ENCODE assay signal across 9 cellular contexts in the genomic region with DNA sequence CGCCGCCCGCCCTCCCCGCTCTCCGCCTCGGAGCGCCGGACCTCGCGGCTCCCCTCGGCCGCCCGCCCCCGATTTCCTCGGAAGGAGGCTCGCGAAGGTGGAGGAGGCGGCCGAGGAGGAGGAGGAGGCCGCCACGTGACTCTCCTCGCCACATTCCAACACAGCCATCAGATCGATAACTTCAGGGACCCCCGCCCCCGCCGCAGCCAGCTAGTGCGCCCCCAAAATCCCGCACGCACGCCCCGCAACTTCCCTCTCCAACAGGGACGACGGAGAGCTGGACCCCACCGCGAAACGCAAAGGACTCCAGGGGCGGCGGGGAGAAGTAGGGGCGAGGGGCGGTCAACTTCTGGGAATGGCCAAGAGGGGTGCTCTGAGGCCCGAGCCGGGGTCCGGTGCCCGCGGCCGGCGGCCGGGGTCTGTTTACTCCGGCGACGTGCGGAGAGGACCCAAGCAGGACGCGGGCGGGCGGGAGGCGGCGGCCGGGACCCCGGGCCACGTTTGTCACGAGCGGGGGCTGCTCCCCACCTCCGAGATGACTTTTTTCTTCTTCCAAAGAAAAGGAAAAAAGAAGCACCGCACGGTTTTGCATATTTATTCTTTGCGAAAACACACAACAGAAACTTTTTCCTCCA. TPM values are rescaled to one million over a fixed set of nuclear protein-coding genes. Genes with fewer than 3 reads are reported as not detected.
A peak's percentile ranks its signal among the peaks of the same experiment; 100 is the strongest.
DNase-seq lines count a peak whose midpoint lies in the region; ATAC-seq and TF ChIP-seq lines count a peak whose summit lies in the region.
"Had no signal": no experiment of that assay in that cellular context is flagged by ENCODE, and none has a peak within 500 bp of the region (broad histone marks: within the 10 kb centered on the region; RNA-seq: fewer than 3 reads in every experiment).

No MANE protein-coding gene starts in this region.

- ATAC-seq in omental fat pad (ENCODE audit: low FRiP score) (peak; percentile 7), GM21529 (IDR thresholded peaks at IDR 0.05; ENCODE audit: unreplicated experiment) (no peak), HG02840 (IDR thresholded peaks at IDR 0.05; ENCODE audit: low FRiP score, unreplicated experiment) (no peak), HG03159 (IDR thresholded peaks at IDR 0.05; ENCODE audit: unreplicated experiment) (no peak)
- ATAC-seq: Panc1 had no signal

- H3K4me3 ChIP-seq in fibroblast of pulmonary artery (replicated peaks; ENCODE audit: low read depth, low read length), result peak overlapping the region; percentile 72

- H3K27ac ChIP-seq in RWPE1, result no peak overlapping the region

- DNase-seq in GM13976 (ENCODE audit: low spot score), result peak; percentile 26
- peak; percentile 19 for DNase-seq in T1000 (lab: John Stamatoyannopoulos, UW)
- no peak for DNase-seq in fibroblast of pulmonary artery (ENCODE audit: low read depth)
- DNase-seq in omental fat pad (ENCODE audit: low spot score), result no peak
- no peak for DNase-seq in RWPE1 (ENCODE audit: low spot score)

- CTCF ChIA-PET in RWPE1 (lab: Yijun Ruan, JAX), result no interaction called here

- POLR2A ChIA-PET in RWPE1 (lab: Yijun Ruan, JAX; ENCODE audit: low non-redundant PET), result no interaction called here

- TF ChIP-seq CTCF in GM13976 (IDR thresholded peaks at IDR 0.05; ENCODE audit: borderline replicate concordance, control extremely low read depth, extremely low read depth, insufficient read depth, missing control alignments), result no peak
- TF ChIP-seq CTCF in fibroblast of pulmonary artery (IDR thresholded peaks at IDR 0.05; ENCODE audit: low read length, missing control alignments), result no peak
- TF ChIP-seq CTCF in omental fat pad (IDR thresholded peaks at IDR 0.05), result no peak
- TF ChIP-seq CTCF in RWPE1 (conservative IDR thresholded peaks at IDR 0.05; ENCODE audit: low read depth), result no peak

- in situ Hi-C loops in GM13976 (cut with MboI; ENCODE audit: low sequenced_read_pairs, unreplicated experiment), result no loop called here

RNA-seq across cellular contexts. Expression of gene ZNF521, which starts 1.9 kb away (rescaled TPM):
- total RNA-seq in omental fat pad, result 10 to 100 TPM; 15.0 to 79.9 (median 28.1) TPM

Comparison
In these comparisons a context has a peak if more than half of its experiments do, and no peak if none do; other contexts are left out.
1. DNase-seq: peak in GM13976 (single experiment) and T1000 (single experiment); none in fibroblast of pulmonary artery (single experiment), omental fat pad (single experiment) and RWPE1 (single experiment).